ENCODE assay signal across 9 cellular contexts in the genomic region with DNA sequence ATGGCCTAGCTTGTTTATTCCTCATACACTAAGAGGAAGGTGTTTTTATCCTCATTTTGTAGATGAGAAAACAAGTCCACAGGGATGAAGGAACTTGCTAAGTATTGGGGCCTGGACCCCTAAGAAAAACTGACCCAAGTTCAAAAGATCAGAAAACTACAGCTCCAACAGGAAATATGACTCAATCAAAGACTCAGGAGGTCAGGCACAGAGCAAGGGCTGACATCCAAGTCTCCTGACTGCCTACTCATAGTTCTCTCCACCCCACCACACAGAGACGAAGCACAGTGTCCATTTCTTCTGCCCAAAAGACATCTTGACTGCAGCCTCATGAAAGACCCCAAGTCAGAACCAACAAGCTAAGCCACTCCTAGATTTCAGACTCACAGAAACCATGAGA. TPM values are rescaled to one million over a fixed set of nuclear protein-coding genes. Genes with fewer than 3 reads are reported as not detected.
A peak's percentile ranks its signal among the peaks of the same experiment; 100 is the strongest.
DNase-seq lines count a peak whose midpoint lies in the region; TF ChIP-seq lines count a peak whose summit lies in the region.
"Had no signal": no experiment of that assay in that cellular context is flagged by ENCODE, and none has a peak within 500 bp of the region (broad histone marks: within the 10 kb centered on the region; RNA-seq: fewer than 3 reads in every experiment).

No MANE protein-coding gene starts in this region.

- POLR2A ChIA-PET in activated CD4-positive, alpha-beta memory T cell treated with anti-CD3 and anti-CD28 coated beads, Interleukin-2, amount 10 ng/mL, durations not matched to agents 7 days and 5 days (lab: Charles Lee): no interaction called here

- H3K9ac ChIP-seq in adipocyte (ENCODE audit: low read length) (no peak overlapping the region), smooth muscle cell (ENCODE audit: low read depth) (peak overlapping the region; percentile 55)

- no peaks in the 10 kb centered on the region for H3K79me2 ChIP-seq in smooth muscle cell (ENCODE audit: low read depth)

- H3K4me2 ChIP-seq in smooth muscle cell: peak overlapping the region; percentile 64

- CTCF ChIA-PET in activated CD4-positive, alpha-beta memory T cell treated with anti-CD3 and anti-CD28 coated beads, Interleukin-2, amount 10 ng/mL, durations not matched to agents 7 days and 5 days (lab: Charles Lee): interaction anchor here (1.3 to 1.9 kb wide), 2 partner anchors 32 to 273 kb away, joined by 3 to 7 read pairs; no protein-coding TSS in a partner anchor

- peaks cover 40% of the 10 kb centered on the region for H3K4me1 ChIP-seq in adipocyte (ENCODE audit: control insufficient read depth, insufficient read depth, low read length)
- peaks cover 27% of the 10 kb centered on the region for H3K4me1 ChIP-seq in left ventricle myocardium inferior
- H3K4me1 ChIP-seq in smooth muscle cell (ENCODE audit: low read depth): peaks cover 16% of the 10 kb centered on the region

- H3K4me3 Mint-ChIP-seq in HFFc6 (peak overlapping the region; percentile 3; the same call in 1 of the 2 replicates), CD14-positive monocyte (no peak overlapping the region)
- H3K4me3 Mint-ChIP-seq in activated CD4-positive, alpha-beta memory T cell treated with anti-CD3 and anti-CD28 coated beads, Interleukin-2, amount 10 ng/mL, durations not matched to agents 7 days and 5 days: no peak overlapping the region
- H3K4me3 Mint-ChIP-seq: nephron progenitor cell had no signal

- peak overlapping the region; percentile 86 for H3K27ac Mint-ChIP-seq in HFFc6
- peak overlapping the region in 2 of 7 donors; percentile 57 to 61 for H3K27ac Mint-ChIP-seq in CD14-positive monocyte
- no peak overlapping the region for H3K27ac Mint-ChIP-seq in activated CD4-positive, alpha-beta memory T cell treated with anti-CD3 and anti-CD28 coated beads, Interleukin-2, amount 10 ng/mL, durations not matched to agents 7 days and 5 days
- H3K27ac Mint-ChIP-seq: nephron progenitor cell had no signal

- H3K27ac ChIP-seq in left ventricle myocardium inferior (replicated peaks) (peak overlapping the region; percentile 39), smooth muscle cell (ENCODE audit: low read depth) (peak overlapping the region; percentile 89)

- TF ChIP-seq CTCF in HFFc6 (IDR thresholded peaks at IDR 0.05) (no peak), left ventricle myocardium inferior (IDR thresholded peaks at IDR 0.05; ENCODE audit: borderline replicate concordance) (no peak), smooth muscle cell (IDR thresholded peaks at IDR 0.05; ENCODE audit: borderline replicate concordance, insufficient read depth, poor library complexity, severe bottlenecking) (no peak), CD14-positive monocyte (IDR thresholded peaks at IDR 0.05) (no peak)

- H3F3A ChIP-seq in smooth muscle cell (ENCODE audit: low read depth): peaks cover 11% of the 10 kb centered on the region

- H3K9me3 Mint-ChIP-seq in HFFc6: 0 out of 2 replicates have a peak, but pooled peaks cover 4% of the 10 kb centered on the region
- peaks cover 0 to 3% (median 2%) of the 10 kb centered on the region in 7 donors for H3K9me3 Mint-ChIP-seq in CD14-positive monocyte
- no peaks in the 10 kb centered on the region for H3K9me3 Mint-ChIP-seq in activated CD4-positive, alpha-beta memory T cell treated with anti-CD3 and anti-CD28 coated beads, Interleukin-2, amount 10 ng/mL, durations not matched to agents 7 days and 5 days

- H3K36me3 ChIP-seq in adipocyte (ENCODE audit: control insufficient read depth, insufficient read depth, low read length, severe bottlenecking) (no peaks in the 10 kb centered on the region), left ventricle myocardium inferior (no peaks in the 10 kb centered on the region), smooth muscle cell (ENCODE audit: low read depth) (no peaks in the 10 kb centered on the region)

- H3K4me1 Mint-ChIP-seq in HFFc6 (ENCODE audit: low read depth) (peaks cover 73% of the 10 kb centered on the region), CD14-positive monocyte (peaks cover 9% of the 10 kb centered on the region)
- peaks cover 7% of the 10 kb centered on the region for H3K4me1 Mint-ChIP-seq in activated CD4-positive, alpha-beta memory T cell treated with anti-CD3 and anti-CD28 coated beads, Interleukin-2, amount 10 ng/mL, durations not matched to agents 7 days and 5 days

- no peaks in the 10 kb centered on the region; the same call in 1 of the 2 replicates for H3K27me3 Mint-ChIP-seq in HFFc6 (ENCODE audit: insufficient read depth)
- peaks cover 0 to 7% (median 6%) of the 10 kb centered on the region in 3 donors for H3K27me3 Mint-ChIP-seq in CD14-positive monocyte (ENCODE audit: low read depth in 3 of 3)
- peaks cover 2% of the 10 kb centered on the region for H3K27me3 Mint-ChIP-seq in activated CD4-positive, alpha-beta memory T cell treated with anti-CD3 and anti-CD28 coated beads, Interleukin-2, amount 10 ng/mL, durations not matched to agents 7 days and 5 days

- H3K4me3 ChIP-seq in adipocyte (ENCODE audit: low read length) (no peak overlapping the region), left ventricle myocardium inferior (no peak overlapping the region), smooth muscle cell (no peak overlapping the region)

- intact Hi-C loops in left ventricle myocardium inferior (cut with micrococcal nuclease): no loop called here
- intact Hi-C loops in CD14-positive monocyte (cut with micrococcal nuclease): no loop called here

- no peaks in the 10 kb centered on the region for H3K36me3 Mint-ChIP-seq in HFFc6 (ENCODE audit: low read depth)
- no peaks in the 10 kb centered on the region for H3K36me3 Mint-ChIP-seq in CD14-positive monocyte
- no peaks in the 10 kb centered on the region for H3K36me3 Mint-ChIP-seq in activated CD4-positive, alpha-beta memory T cell treated with anti-CD3 and anti-CD28 coated beads, Interleukin-2, amount 10 ng/mL, durations not matched to agents 7 days and 5 days (ENCODE audit: low read depth)

- 9% methylated on average over 1 of the region's 1 CpG for WGBS in smooth muscle cell (ENCODE audit: low lambda C conversion rate)

- H4K20me1 ChIP-seq in smooth muscle cell (ENCODE audit: low read depth): no peaks in the 10 kb centered on the region

- peak; percentile 62 for DNase-seq in HFFc6
- DNase-seq in adipocyte (ENCODE audit: low read depth): peak; percentile 61
- DNase-seq in left ventricle myocardium inferior: no peak
- DNase-seq in smooth muscle cell (lab: John Stamatoyannopoulos, UW; ENCODE audit: unreplicated experiment): no peak
- no peak for DNase-seq in CD14-positive monocyte (ENCODE audit: low spot score)
- DNase-seq in NCI-H146 treated with DMSO at 0.1 percent for 48 hours (lab: John Stamatoyannopoulos, UW; ENCODE audit: unreplicated experiment): no peak
- DNase-seq in stimulated activated CD4-positive, alpha-beta T cell treated with anti-CD3 and anti-CD28 coated beads, Interleukin-15, amount 100 ng/mL, for 24 hours: no peak
- no peak for DNase-seq in activated CD4-positive, alpha-beta memory T cell treated with anti-CD3 and anti-CD28 coated beads, Interleukin-2, amount 10 ng/mL, durations not matched to agents 7 days and 5 days
- DNase-seq: nephron progenitor cell had no signal

- peak overlapping the region; percentile 61 for H2AFZ ChIP-seq in smooth muscle cell (ENCODE audit: low read depth)

- H3K27me3 ChIP-seq in adipocyte (replicated peaks; ENCODE audit: control insufficient read depth, insufficient read depth, low read length) (no peaks in the 10 kb centered on the region), left ventricle myocardium inferior (ENCODE audit: low read depth) (no peaks in the 10 kb centered on the region), smooth muscle cell (ENCODE audit: low read depth) (no peaks in the 10 kb centered on the region)

- H3K9me3 ChIP-seq in adipocyte (ENCODE audit: control insufficient read depth, low read length) (no peaks in the 10 kb centered on the region), left ventricle myocardium inferior (replicated peaks) (no peaks in the 10 kb centered on the region), smooth muscle cell (replicated peaks; ENCODE audit: low read depth) (no peaks in the 10 kb centered on the region)

RNA-seq across cellular contexts. Expression of a gene that starts 26.9 kb away (rescaled TPM):
- 1,000 to 10,000 TPM; 1,264 to 1,620 (median 1,342) TPM for total RNA-seq in HFFc6 (2021; fragmentation: NEBNext Ultra II Directional; extraction: Animal tissue kit (Norgen Biotek cat#: 25700))
- total RNA-seq in left ventricle myocardium inferior (12,604 TPM), smooth muscle cell (1,694 and 1,869 TPM in 2 replicates)
- polyA plus RNA-seq in smooth muscle cell (1,915 and 2,406 TPM in 2 replicates), CD14-positive monocyte (10 to 100 TPM; 11.7 to 15.9 TPM)
- 1 to 10 TPM; 4.8 to 6.2 TPM for total RNA-seq in activated CD4-positive, alpha-beta memory T cell treated with anti-CD3 and anti-CD28 coated beads, Interleukin-2, amount 10 ng/mL, durations not matched to agents 7 days and 5 days

Comparison
In these comparisons a context has a peak if more than half of its experiments do, and no peak if none do; other contexts are left out.
1. DNase-seq: peak in HFFc6 (single experiment) and adipocyte (single experiment); none in left ventricle myocardium inferior (single experiment), smooth muscle cell (single experiment), CD14-positive monocyte (single experiment), NCI-H146 treated with DMSO at 0.1 percent for 48 hours (single experiment), stimulated activated CD4-positive, alpha-beta T cell treated with anti-CD3 and anti-CD28 coated beads, Interleukin-15, amount 100 ng/mL, for 24 hours (single experiment) and activated CD4-positive, alpha-beta memory T cell treated with anti-CD3 and anti-CD28 coated beads, Interleukin-2, amount 10 ng/mL, durations not matched to agents 7 days and 5 days (single experiment).
2. RNA of a gene that starts 26.9 kb away (total RNA-seq): 12,604 TPM in left ventricle myocardium inferior (single experiment), 1,694 to 1,869 TPM in smooth muscle cell and 1,264 to 1,620 TPM in HFFc6; 4.8 to 6.2 TPM in activated CD4-positive, alpha-beta memory T cell treated with anti-CD3 and anti-CD28 coated beads, Interleukin-2, amount 10 ng/mL, durations not matched to agents 7 days and 5 days; every median in the first group is over 100 times any median in the second.